ENCODE assay signal across 25 cellular contexts in the genomic region with DNA sequence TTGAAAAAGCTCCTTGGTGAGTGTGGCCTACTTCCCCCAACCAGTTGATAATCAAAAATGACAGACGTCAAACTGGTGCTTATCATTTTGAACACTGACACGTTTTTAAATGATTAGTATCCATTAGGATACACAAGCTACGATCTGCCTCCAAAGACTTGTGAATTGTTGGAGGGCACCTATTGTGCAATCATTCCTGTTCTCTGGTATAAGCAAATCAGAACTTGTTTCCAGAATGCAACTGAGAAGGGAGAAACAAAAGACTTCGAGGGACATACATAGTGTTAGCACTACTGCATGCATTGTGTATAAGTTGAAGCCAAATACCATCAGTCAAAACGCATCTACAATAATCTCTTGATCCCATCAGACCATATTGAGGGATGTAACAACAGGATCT. TPM values are rescaled to one million over a fixed set of nuclear protein-coding genes. Genes with fewer than 3 reads are reported as not detected.
"Had no signal": no experiment of that assay in that cellular context is flagged by ENCODE, and none has a peak within 500 bp of the region (broad histone marks: within the 10 kb centered on the region; RNA-seq: fewer than 3 reads in every experiment).

No MANE protein-coding gene starts in this region.

- H3K4me1 ChIP-seq: SJCRH30 had no signal

- DNase-seq: KBM-7, NCI-H1092, NCI-H1105 treated with DMSO at 0.1 percent for 48 hours, NCI-H1417 treated with DMSO at 0.1 percent for 48 hours, NCI-H146, NCI-H187, NCI-H2029, NCI-H2081 treated with DMSO at 0.1 percent for 48 hours, NCI-H2171, NCI-H226, NCI-H446, NCI-H510A, NCI-H524 treated with DMSO at 0.1 percent for 48 hours, NCI-H69, NCI-H774, PC-3, SHP77, SJCRH30 had no signal

- H3K9me3 ChIP-seq: SJCRH30 had no signal

- H3K27ac ChIP-seq: HL-60, RWPE1, SJCRH30 had no signal

- H3K4me3 ChIP-seq: SJCRH30 had no signal

- ATAC-seq: Panc1, PC-3, SK-N-SH treated with all-trans-retinoic acid at 6 μM for 48 hours had no signal

- H3K27me3 ChIP-seq: SJCRH30 had no signal

- H3K36me3 ChIP-seq: SJCRH30 had no signal

- FAIRE-seq: HTR-8/SVneo had no signal

RNA-seq across cellular contexts. Expression of a gene that starts 11.6 kb away (rescaled TPM):
- total RNA-seq: LHCN-M2, MCF 10A, SJCRH30 had no signal
